In genomic region chr20:1817577-1818211, GRCh38 we compare ENCODE assay signal across 17 cellular contexts.
DNase-seq lines count a peak whose midpoint lies in the region; ATAC-seq, FAIRE-seq and TF ChIP-seq lines count a peak whose summit lies in the region.
"Had no signal": no experiment of that assay in that cellular context is flagged by ENCODE, and none has a peak within 500 bp of the region (broad histone marks: within the 10 kb centered on the region; RNA-seq: fewer than 3 reads in every experiment).

No MANE protein-coding gene starts in this region.

- intact Hi-C loops in ascending aorta (cut with DNase I) (loop anchor here (5.0 to 10.0 kb wide), 5 partner anchors 75 to 1163 kb away; partner anchors contain the start of genes FAM110A, SDCBP2 and SRXN1), HepG2 (cut with micrococcal nuclease; ENCODE audit: unreplicated experiment) (no loop called here), Calu3 (cut with micrococcal nuclease; ENCODE audit: unreplicated experiment) (no loop called here)

- no peak for ATAC-seq in GM23338
- ATAC-seq in HepG2: peak; percentile 36; the same call in 1 of the 3 replicates
- ATAC-seq: mucosa of descending colon, pancreas had no signal

- BruUV-seq in HepG2 (replicated peaks; lab: Mats Ljungman, UMichigan) (no TSS peak), Calu3 (replicated peaks; lab: Mats Ljungman, UMichigan) (no TSS peak)

- H3K9me3 Mint-ChIP-seq in GM23338 (no peaks in the 10 kb centered on the region), Calu3 (ENCODE audit: low read depth, unreplicated experiment) (no peaks in the 10 kb centered on the region)

- FAIRE-seq in HepG2 (lab: Jason Lieb, UNC): no peak
- FAIRE-seq: islet of Langerhans, pancreas had no signal

- CTCF ChIA-PET in HepG2 (lab: Yijun Ruan, JAX; ENCODE audit: low intra/inter-chr PET ratio, low total read pairs): no interaction called here
- CTCF ChIA-PET in Calu3 (lab: Charles Lee): no interaction called here

- POLR2A ChIA-PET in HepG2 (lab: Yijun Ruan, JAX): interaction anchor here (1.1 kb wide), 1 partner anchor 11 kb away, joined by 4 read pairs; no protein-coding TSS in a partner anchor

- H3K4me2 ChIP-seq in GM23338: no peak overlapping the region
- H3K4me2 ChIP-seq in HepG2 (ENCODE audit: low read depth, low read length): no peak overlapping the region

- peaks cover 11% of the 10 kb centered on the region for H3K27me3 Mint-ChIP-seq in GM23338 (ENCODE audit: insufficient read depth, low read depth, poor library complexity)
- H3K27me3 Mint-ChIP-seq in Calu3 (ENCODE audit: unreplicated experiment): peaks cover 32% of the 10 kb centered on the region

- H3K36me3 Mint-ChIP-seq in GM23338 (ENCODE audit: low read depth): no peaks in the 10 kb centered on the region
- no peaks in the 10 kb centered on the region for H3K36me3 Mint-ChIP-seq in Calu3 (ENCODE audit: insufficient read depth, unreplicated experiment)

- H3K4me3 Mint-ChIP-seq in GM23338 (no peak overlapping the region; the same call in 2 of the 3 replicates), Calu3 (ENCODE audit: low read depth, unreplicated experiment) (no peak overlapping the region)
- H3K4me3 Mint-ChIP-seq: activated T-cell treated with anti-CD3 and anti-CD28 coated beads, Interleukin-2, amount 50 U/mL, for 4 hours had no signal

- H3F3A ChIP-seq in GM23338 (replicated peaks; ENCODE audit: low read depth): no peaks in the 10 kb centered on the region

- H3K79me2 ChIP-seq in GM23338 (replicated peaks; ENCODE audit: insufficient read depth) (no peaks in the 10 kb centered on the region), HepG2 (ENCODE audit: insufficient read depth, low read length) (no peaks in the 10 kb centered on the region)

- H3K4me1 ChIP-seq in GM23338 (ENCODE audit: insufficient read depth) (peaks cover 22% of the 10 kb centered on the region), ascending aorta (peaks cover 24 to 55% of the 10 kb centered on the region in 2 donors), HepG2 (ENCODE audit: insufficient read depth, low read length) (peaks cover 37% of the 10 kb centered on the region), subcutaneous abdominal adipose tissue (ENCODE audit: control insufficient read depth in 5 of 5, insufficient read depth in 5 of 5, low read length in 5 of 5) (peaks cover 10 to 73% (median 38%) of the 10 kb centered on the region in 5 donors)
- H3K4me1 ChIP-seq: colonic mucosa had no signal

- no peaks in the 10 kb centered on the region for H3K36me3 ChIP-seq in GM23338 (ENCODE audit: insufficient read depth)
- H3K36me3 ChIP-seq in ascending aorta: no peaks in the 10 kb centered on the region
- H3K36me3 ChIP-seq in HepG2 (replicated peaks in 1 of 2; ENCODE audit: control insufficient read depth in 1 of 2, insufficient read depth in 2 of 2, low read length in 2 of 2): no peaks in the 10 kb centered on the region
- H3K36me3 ChIP-seq in subcutaneous abdominal adipose tissue (ENCODE audit: control insufficient read depth in 5 of 5, insufficient read depth in 5 of 5, low read length in 5 of 5): no peaks in the 10 kb centered on the region
- H3K36me3 ChIP-seq: colonic mucosa, pancreas, SJSA1 had no signal

- H3K27me3 ChIP-seq in GM23338 (ENCODE audit: insufficient read depth): no peaks in the 10 kb centered on the region
- H3K27me3 ChIP-seq in ascending aorta: no peaks in the 10 kb centered on the region
- no peaks in the 10 kb centered on the region for H3K27me3 ChIP-seq in HepG2 (ENCODE audit: control insufficient read depth in 1 of 2, insufficient read depth in 2 of 2, low read length in 2 of 2)
- peaks cover 0 to 3% (median 0%) of the 10 kb centered on the region in 5 donors for H3K27me3 ChIP-seq in subcutaneous abdominal adipose tissue (ENCODE audit: control insufficient read depth in 5 of 5, insufficient read depth in 4 of 5, low read length in 5 of 5)
- H3K27me3 ChIP-seq: colonic mucosa, pancreas, SJSA1 had no signal

- no peak for DNase-seq in GM23338 (ENCODE audit: low spot score)
- DNase-seq in ascending aorta (ENCODE audit: low spot score in 2 of 2): peak in 1 of 2 donors; percentile 52
- no peak for DNase-seq in HepG2 (ENCODE audit: low spot score)
- no peak for DNase-seq in DMS79 treated with DMSO at 0.1 percent for 48 hours (lab: John Stamatoyannopoulos, UW)
- DNase-seq in T1000 (lab: John Stamatoyannopoulos, UW): no peak
- DNase-seq in Calu3: no peak
- DNase-seq in AG08396 (ENCODE audit: low spot score): no peak
- DNase-seq: activated T-cell treated with anti-CD3 and anti-CD28 coated beads, Interleukin-2, amount 50 U/mL, for 4 hours; colonic mucosa; DMS79; mucosa of descending colon; NCI-H1694; pancreas; stimulated activated CD4-positive, alpha-beta T cell treated with anti-CD3 and anti-CD28 coated beads, Interleukin-12 subunit alpha, Interleukin-12 subunit beta, amount 100 ng/mL, for 4 hours had no signal

- H2AFZ ChIP-seq in GM23338 (peak overlapping the region; percentile 80; the same call in 1 of the 2 replicates), HepG2 (ENCODE audit: low read length) (no peak overlapping the region)

- H4K20me1 ChIP-seq in GM23338 (replicated peaks; ENCODE audit: insufficient read depth): no peaks in the 10 kb centered on the region
- no peaks in the 10 kb centered on the region for H4K20me1 ChIP-seq in HepG2 (ENCODE audit: insufficient read depth, low read length)

- H3K9me3 ChIP-seq in ascending aorta (peaks cover 5 to 11% of the 10 kb centered on the region in 2 donors), HepG2 (ENCODE audit: low read length) (peaks cover 7% of the 10 kb centered on the region; the same call in 1 of the 2 replicates), subcutaneous abdominal adipose tissue (ENCODE audit: control insufficient read depth in 5 of 5, low read length in 5 of 5) (peaks cover 0 to 6% (median 3%) of the 10 kb centered on the region in 5 donors)
- H3K9me3 ChIP-seq: colonic mucosa, mucosa of descending colon, pancreas had no signal

- H3K4me1 Mint-ChIP-seq in GM23338: peaks cover 31% of the 10 kb centered on the region
- H3K4me1 Mint-ChIP-seq in Calu3 (ENCODE audit: low read depth, unreplicated experiment): peaks cover 18% of the 10 kb centered on the region

- no peak for TF ChIP-seq POLR2A in HepG2 (IDR thresholded peaks at IDR 0.05; ENCODE audit: insufficient read depth in 1 of 2, low read depth in 2 of 2, low read length in 2 of 2)

- TF ChIP-seq EP300 in HepG2 (IDR thresholded peaks at IDR 0.05; ENCODE audit: low read depth in 2 of 2, low read length in 2 of 2) (no peak), HepG2 (CRISPR knock-in tag; IDR thresholded peaks at IDR 0.05; ENCODE audit: borderline replicate concordance) (no peak)

- TF ChIP-seq RAD21 in HepG2 (CRISPR knock-in tag; IDR thresholded peaks at IDR 0.05): no peak

- H3K4me3 ChIP-seq in GM23338 (no peak overlapping the region), ascending aorta (no peak overlapping the region), HepG2 (replicated peaks in 1 of 3; ENCODE audit: insufficient read depth in 1 of 3, low read depth in 2 of 3, low read length in 3 of 3) (no peak overlapping the region), subcutaneous abdominal adipose tissue (ENCODE audit: low read depth in 1 of 5, low read length in 5 of 5) (no peak overlapping the region)
- H3K4me3 ChIP-seq: colonic mucosa, mucosa of descending colon, pancreas, SJSA1 had no signal

- H3K9ac ChIP-seq in HepG2 (ENCODE audit: insufficient read depth, low read depth, low read length) (no peak overlapping the region), subcutaneous abdominal adipose tissue (ENCODE audit: low read length in 5 of 5) (peak overlapping the region in 1 of 5 donors; percentile 33)

- in situ Hi-C loops in HepG2 (cut with HindIII; ENCODE audit: extremely low pct_ligation_motif_present, low pct_unique_long_range_greater_than_20kb): no loop called here

- no peaks in the 10 kb centered on the region for H3K9me2 ChIP-seq in GM23338 (ENCODE audit: insufficient read depth)

- H3K27ac Mint-ChIP-seq in GM23338: no peak overlapping the region
- H3K27ac Mint-ChIP-seq in Calu3 (ENCODE audit: unreplicated experiment): no peak overlapping the region

- WGBS in HepG2 (ENCODE audit: low lambda C conversion rate): 72% methylated on average over 6 of the region's 6 CpGs

- no peak overlapping the region for H3K27ac ChIP-seq in GM23338 (ENCODE audit: low read depth)
- H3K27ac ChIP-seq in ascending aorta: peak overlapping the region; percentile 80 to 92
- no peak overlapping the region for H3K27ac ChIP-seq in HepG2 (ENCODE audit: extremely low read length, insufficient read depth, low read length)
- peak overlapping the region; percentile 47 for H3K27ac ChIP-seq in subcutaneous abdominal adipose tissue (ENCODE audit: low read depth, low read length)

- no peak for TF ChIP-seq CTCF in GM23338 (conservative IDR thresholded peaks at IDR 0.05; ENCODE audit: low read depth in 2 of 2)
- no peak for TF ChIP-seq CTCF in ascending aorta (IDR thresholded peaks at IDR 0.05)
- TF ChIP-seq CTCF in HepG2 (CRISPR knock-in tag; IDR thresholded peaks at IDR 0.05): no peak
- TF ChIP-seq CTCF in Calu3 (IDR thresholded peaks at IDR 0.05; ENCODE audit: unreplicated experiment): no peak

TF ChIP-seq in GM23338, 12 proteins besides CTCF, POLR2A, EP300 and RAD21 (continues in another document):
- TF ChIP-seq ZNF114 (CRISPR knock-in tag; IDR thresholded peaks at IDR 0.05) (no peak), JUNB (IDR thresholded peaks at IDR 0.05; ENCODE audit: unreplicated experiment) (no peak), EZH2phosphoT487 (IDR thresholded peaks at IDR 0.05; ENCODE audit: unreplicated experiment) (no peak)

TF ChIP-seq in HepG2, 621 proteins besides CTCF, POLR2A, EP300 and RAD21:
- TF ChIP-seq ZMAT3 (CRISPR knock-in tag; conservative IDR thresholded peaks at IDR 0.05) (no peak), ZNF629 (CRISPR knock-in tag; conservative IDR thresholded peaks at IDR 0.05) (0 out of 2 replicates have a peak, but pooled peaks have one; percentile 9)

Comparison
In these comparisons a context has a peak if more than half of its experiments do, and no peak if none do; other contexts are left out.
1. H3K27ac ChIP-seq: peak in ascending aorta (2 of 2) and subcutaneous abdominal adipose tissue (single experiment); none in GM23338 (single experiment) and HepG2 (single experiment).